11 cellular contexts compared by ENCODE assay signal in the genomic region with DNA sequence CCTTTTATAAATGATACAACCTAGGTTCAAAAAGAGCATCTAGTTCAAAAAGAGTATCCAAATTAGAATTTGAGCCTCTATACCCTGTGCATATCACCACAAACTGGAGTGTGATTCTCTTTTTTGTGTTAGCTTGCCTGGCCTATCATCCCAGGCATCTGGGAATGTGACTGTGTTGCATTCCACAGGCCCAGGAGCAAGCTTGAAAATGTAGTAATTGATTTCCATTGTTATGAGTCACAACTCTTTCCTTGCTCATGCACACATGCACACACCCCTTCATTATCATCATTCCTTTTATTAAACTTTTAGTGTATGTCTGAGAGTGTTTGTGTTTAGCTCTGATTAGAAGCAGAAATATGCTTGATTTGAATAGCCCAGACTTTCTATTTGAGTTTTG.
DNase-seq lines count a peak whose midpoint lies in the region; ATAC-seq and TF ChIP-seq lines count a peak whose summit lies in the region.
"Had no signal": no experiment of that assay in that cellular context is flagged by ENCODE, and none has a peak within 500 bp of the region (broad histone marks: within the 10 kb centered on the region; RNA-seq: fewer than 3 reads in every experiment).

No MANE protein-coding gene starts in this region.

- H3F3A ChIP-seq in GM23338 (replicated peaks; ENCODE audit: low read depth), result no peaks in the 10 kb centered on the region

- H2AFZ ChIP-seq in GM23338, result no peak overlapping the region

- H3K4me3 ChIP-seq in GM23338, result no peak overlapping the region
- H3K4me3 ChIP-seq in Panc1 (ENCODE audit: low read depth in 2 of 2, low read length in 2 of 2), result no peak overlapping the region
- H3K4me3 ChIP-seq in fibroblast of mammary gland (ENCODE audit: control insufficient read depth, low read depth, low read length), result no peak overlapping the region

- H3K36me3 ChIP-seq in GM23338 (ENCODE audit: insufficient read depth) (no peaks in the 10 kb centered on the region), Panc1 (ENCODE audit: control insufficient read depth, insufficient read depth, low read length) (no peaks in the 10 kb centered on the region; the same call in 1 of the 2 replicates)

- CTCF ChIA-PET in Panc1 (lab: Charles Lee), result no interaction called here

- H3K9me3 Mint-ChIP-seq in GM23338 (no peaks in the 10 kb centered on the region), progenitor cell of endocrine pancreas (ENCODE audit: low read depth) (peaks cover 3% of the 10 kb centered on the region)
- H3K9me3 Mint-ChIP-seq: stimulated activated effector memory CD8-positive, alpha-beta T cell treated with anti-CD3 and anti-CD28 coated beads, Interleukin-12 subunit alpha, Interleukin-12 subunit beta, amount 100 ng/mL, for 72 hours had no signal

- DNase-seq in GM23338 (ENCODE audit: low spot score) (peak; percentile 81), Panc1 (ENCODE audit: low read depth, low spot score) (no peak), fibroblast of mammary gland (ENCODE audit: low read depth) (peak; percentile 78), progenitor cell of endocrine pancreas (ENCODE audit: low spot score, unreplicated experiment) (peak; percentile 17), germinal center (ENCODE audit: low spot score) (no peak), caudate nucleus (lab: John Stamatoyannopoulos, UW) (no peak), activated T-cell treated with anti-CD3 and anti-CD28 coated beads for 4 hours (no peak), inferior parietal cortex (ENCODE audit: extremely low spot score) (no peak)
- DNase-seq: activated T-cell treated with anti-CD3 and anti-CD28 coated beads, Interleukin-2, amount 50 U/mL, for 48 hours had no signal

- TF ChIP-seq CTCF in GM23338 (conservative IDR thresholded peaks at IDR 0.05; ENCODE audit: low read depth in 2 of 2) (no peak), Panc1 (IDR thresholded peaks at IDR 0.05) (no peak), fibroblast of mammary gland (conservative IDR thresholded peaks at IDR 0.05; ENCODE audit: control insufficient read depth, insufficient read depth, low read depth, low read length) (no peak), progenitor cell of endocrine pancreas (IDR thresholded peaks at IDR 0.05; ENCODE audit: unreplicated experiment) (no peak)

- H3K79me2 ChIP-seq in GM23338 (replicated peaks; ENCODE audit: insufficient read depth), result no peaks in the 10 kb centered on the region

- H3K27ac ChIP-seq in GM23338 (ENCODE audit: low read depth) (peak overlapping the region; percentile 86), Panc1 (ENCODE audit: low read length) (no peak overlapping the region), caudate nucleus (ENCODE audit: low read depth, low read length) (no peak overlapping the region)

- H3K36me3 Mint-ChIP-seq in GM23338 (ENCODE audit: low read depth) (peaks cover under 1% of the 10 kb centered on the region; the same call in 1 of the 3 replicates), progenitor cell of endocrine pancreas (ENCODE audit: insufficient read depth) (peaks cover 13% of the 10 kb centered on the region)

- intact Hi-C loops in Panc1 (cut with micrococcal nuclease; ENCODE audit: unreplicated experiment), result no loop called here

- H3K4me3 Mint-ChIP-seq in GM23338 (peak overlapping the region; percentile 49; the same call in 2 of the 3 replicates), progenitor cell of endocrine pancreas (ENCODE audit: low read depth) (peak overlapping the region; percentile 44)
- H3K4me3 Mint-ChIP-seq: stimulated activated effector memory CD8-positive, alpha-beta T cell treated with anti-CD3 and anti-CD28 coated beads, Interleukin-12 subunit alpha, Interleukin-12 subunit beta, amount 100 ng/mL, for 72 hours had no signal

- in situ Hi-C loops in Panc1 (cut with HindIII; ENCODE audit: low pct_unique_long_range_greater_than_20kb, low sequenced_read_pairs), result no loop called here

- H3K27ac Mint-ChIP-seq in GM23338 (peak overlapping the region; percentile 98), progenitor cell of endocrine pancreas (peak overlapping the region; percentile 97)
- H3K27ac Mint-ChIP-seq: stimulated activated effector memory CD8-positive, alpha-beta T cell treated with anti-CD3 and anti-CD28 coated beads, Interleukin-12 subunit alpha, Interleukin-12 subunit beta, amount 100 ng/mL, for 72 hours had no signal

- peak; percentile 92 for ATAC-seq in GM23338
- peak; percentile 92 for ATAC-seq in Panc1
- ATAC-seq: Right ventricle myocardium inferior; stimulated activated effector memory CD8-positive, alpha-beta T cell treated with anti-CD3 and anti-CD28 coated beads, Interleukin-12 subunit alpha, Interleukin-12 subunit beta, amount 100 ng/mL, for 72 hours had no signal

- H3K27me3 ChIP-seq in GM23338 (ENCODE audit: insufficient read depth), result no peaks in the 10 kb centered on the region
- no peaks in the 10 kb centered on the region for H3K27me3 ChIP-seq in Panc1 (ENCODE audit: control insufficient read depth, insufficient read depth, low read length)

- no TSS peak for BruUV-seq in Panc1 (replicated peaks; lab: Mats Ljungman, UMichigan)

- H3K9me3 ChIP-seq in Panc1 (ENCODE audit: control insufficient read depth, insufficient read depth, low read depth, low read length), result no peaks in the 10 kb centered on the region

- H3K9me2 ChIP-seq in GM23338 (ENCODE audit: insufficient read depth), result no peaks in the 10 kb centered on the region

- POLR2A ChIA-PET in Panc1 (lab: Charles Lee), result no interaction called here

- H3K4me1 ChIP-seq in GM23338 (ENCODE audit: insufficient read depth) (peaks cover 18% of the 10 kb centered on the region), Panc1 (ENCODE audit: control insufficient read depth, insufficient read depth, low read length) (peaks cover 7% of the 10 kb centered on the region; the same call in 1 of the 2 replicates)

- H3K4me1 Mint-ChIP-seq in GM23338, result peaks cover 22% of the 10 kb centered on the region
- H3K4me1 Mint-ChIP-seq in progenitor cell of endocrine pancreas (ENCODE audit: low read depth), result peaks cover 26% of the 10 kb centered on the region
- H3K4me1 Mint-ChIP-seq: stimulated activated effector memory CD8-positive, alpha-beta T cell treated with anti-CD3 and anti-CD28 coated beads, Interleukin-12 subunit alpha, Interleukin-12 subunit beta, amount 100 ng/mL, for 72 hours had no signal

- peaks cover 3% of the 10 kb centered on the region for H3K27me3 Mint-ChIP-seq in GM23338 (ENCODE audit: insufficient read depth, low read depth, poor library complexity)
- no peaks in the 10 kb centered on the region for H3K27me3 Mint-ChIP-seq in progenitor cell of endocrine pancreas

- peak overlapping the region; percentile 13 for H3K4me2 ChIP-seq in GM23338

- H4K20me1 ChIP-seq in GM23338 (replicated peaks; ENCODE audit: insufficient read depth), result no peaks in the 10 kb centered on the region

TF ChIP-seq in GM23338, 12 proteins besides CTCF, POLR2A, EP300 and RAD21:
- TF ChIP-seq ZNF114 (CRISPR knock-in tag; IDR thresholded peaks at IDR 0.05) (no peak), CREB1 (CRISPR knock-in tag; IDR thresholded peaks at IDR 0.05; ENCODE audit: low read depth) (peak; percentile 39; the same call in 1 of the 2 replicates)

Comparison
In these comparisons a context has a peak if more than half of its experiments do, and no peak if none do; other contexts are left out.
1. DNase-seq: peak in GM23338 (single experiment), fibroblast of mammary gland (single experiment) and progenitor cell of endocrine pancreas (single experiment); none in Panc1 (single experiment), germinal center (single experiment), caudate nucleus (0 of 61), activated T-cell treated with anti-CD3 and anti-CD28 coated beads for 4 hours (single experiment) and inferior parietal cortex (single experiment).